Comparison of ENCODE assay signal across 28 cellular contexts in genomic region chr2:76455910-76456309, GRCh38.
"Had no signal": no experiment of that assay in that cellular context is flagged by ENCODE, and none has a peak within 500 bp of the region (broad histone marks: within the 10 kb centered on the region; RNA-seq: fewer than 3 reads in every experiment).

No MANE protein-coding gene starts in this region.

- H3K36me3 ChIP-seq: stomach, suprapubic skin, thoracic aorta, thyroid gland, tibial artery, tibial nerve, upper lobe of left lung, upper lobe of right lung, uterus, vagina had no signal

- H3K4me1 Mint-ChIP-seq: stimulated activated effector memory CD8-positive, alpha-beta T cell treated with anti-CD3 and anti-CD28 coated beads, Interleukin-12 subunit alpha, Interleukin-12 subunit beta, amount 100 ng/mL, for 72 hours; stimulated activated memory B cell treated with anti-CD40 and anti-IgM and Interleukin-4, amounts not matched to agents 10 μg/mL and 1 μg/mL and 100 μg/mL, for 72 hours; stimulated activated naive B cell treated with anti-CD40 and anti-IgM and Interleukin-4, amounts not matched to agents 10 μg/mL and 1 μg/mL and 100 μg/mL, for 72 hours; stimulated activated naive CD8-positive, alpha-beta T cell treated with anti-CD3 and anti-CD28 coated beads, Interleukin-15, amount 100 ng/mL, for 72 hours had no signal

- H3K4me3 Mint-ChIP-seq: stimulated activated effector memory CD8-positive, alpha-beta T cell treated with anti-CD3 and anti-CD28 coated beads, Interleukin-12 subunit alpha, Interleukin-12 subunit beta, amount 100 ng/mL, for 72 hours; stimulated activated memory B cell treated with anti-CD40 and anti-IgM and Interleukin-4, amounts not matched to agents 10 μg/mL and 1 μg/mL and 100 μg/mL, for 72 hours; stimulated activated naive B cell treated with anti-CD40 and anti-IgM and Interleukin-4, amounts not matched to agents 10 μg/mL and 1 μg/mL and 100 μg/mL, for 72 hours; stimulated activated naive CD8-positive, alpha-beta T cell treated with anti-CD3 and anti-CD28 coated beads, Interleukin-15, amount 100 ng/mL, for 72 hours; stimulated activated naive CD8-positive, alpha-beta T cell treated with anti-CD3 and anti-CD28 coated beads, Interleukin-15, Interleukin-2, amounts not matched to agents 100 ng/mL and 50 ng/mL, for 24 hours had no signal

- H3K27ac ChIP-seq: stomach, suprapubic skin, testis, thoracic aorta, thyroid gland, tibial artery, tibial nerve, upper lobe of left lung, upper lobe of right lung, uterus, vagina had no signal

- DNase-seq: stimulated activated CD4-positive, alpha-beta T cell treated with anti-CD3 and anti-CD28 coated beads, Interleukin-2, amount 100 ng/mL, for 24 hours; stimulated activated CD4-positive, alpha-beta T cell treated with anti-CD3 and anti-CD28 coated beads, Interleukin-2, amount 100 ng/mL, for 48 hours; stimulated activated CD4-positive, alpha-beta T cell treated with anti-CD3 and anti-CD28 coated beads, Interleukin-4, amount 100 ng/mL, for 1 hour; stimulated activated CD4-positive, alpha-beta T cell treated with anti-CD3 and anti-CD28 coated beads, Interleukin-4, amount 100 ng/mL, for 24 hours; stimulated activated CD4-positive, alpha-beta T cell treated with anti-CD3 and anti-CD28 coated beads, Interleukin-4, amount 100 ng/mL, for 4 hours; stimulated activated CD8-positive, alpha-beta memory T cell treated with anti-CD3 and anti-CD28 coated beads, Interleukin-4, amount 100 ng/mL, for 48 hours; stimulated activated naive B cell treated with anti-CD40 and anti-IgM and Interleukin-4, amounts not matched to agents 10 μg/mL and 1 μg/mL and 100 μg/mL, for 72 hours; stimulated activated naive CD4-positive, alpha-beta T cell; stimulated activated naive CD4-positive, alpha-beta T cell treated with Interleukin-2 at 50 U/mL for 16 hours; stimulated activated naive CD8-positive, alpha-beta T cell treated with anti-CD3 and anti-CD28 coated beads, Interleukin-15, amount 100 ng/mL, for 72 hours; stimulated activated naive CD8-positive, alpha-beta T cell treated with anti-CD3 and anti-CD28 coated beads, Interleukin-15, Interleukin-2, amounts not matched to agents 100 U/mL and 50 U/mL, for 24 hours; stomach; substantia nigra; testis; thyroid gland; tibial artery; trophoblast cell; upper lobe of left lung; upper lobe of right lung; uterus had no signal

- H3K4me3 ChIP-seq: stomach, suprapubic skin, testis, thoracic aorta, thyroid gland, tibial artery, tibial nerve, upper lobe of left lung, upper lobe of right lung, uterus, vagina had no signal

- FAIRE-seq: urothelium cell line had no signal

- H3K4me1 ChIP-seq: stomach, suprapubic skin, testis, thyroid gland, tibial artery, tibial nerve, upper lobe of left lung, upper lobe of right lung, uterus, vagina had no signal

- H3K9me3 ChIP-seq: stomach, suprapubic skin, testis, thoracic aorta, thyroid gland, tibial artery, tibial nerve, upper lobe of left lung, upper lobe of right lung, uterus, vagina had no signal

- H3K36me3 Mint-ChIP-seq: stimulated activated effector memory CD8-positive, alpha-beta T cell treated with anti-CD3 and anti-CD28 coated beads, Interleukin-12 subunit alpha, Interleukin-12 subunit beta, amount 100 ng/mL, for 72 hours; stimulated activated memory B cell treated with anti-CD40 and anti-IgM and Interleukin-4, amounts not matched to agents 10 μg/mL and 1 μg/mL and 100 μg/mL, for 72 hours; stimulated activated naive B cell treated with anti-CD40 and anti-IgM and Interleukin-4, amounts not matched to agents 10 μg/mL and 1 μg/mL and 100 μg/mL, for 72 hours had no signal

- H3K27ac Mint-ChIP-seq: stimulated activated effector memory CD8-positive, alpha-beta T cell treated with anti-CD3 and anti-CD28 coated beads, Interleukin-12 subunit alpha, Interleukin-12 subunit beta, amount 100 ng/mL, for 72 hours; stimulated activated memory B cell treated with anti-CD40 and anti-IgM and Interleukin-4, amounts not matched to agents 10 μg/mL and 1 μg/mL and 100 μg/mL, for 72 hours; stimulated activated naive B cell treated with anti-CD40 and anti-IgM and Interleukin-4, amounts not matched to agents 10 μg/mL and 1 μg/mL and 100 μg/mL, for 72 hours; stimulated activated naive CD8-positive, alpha-beta T cell treated with anti-CD3 and anti-CD28 coated beads, Interleukin-15, amount 100 ng/mL, for 72 hours; stimulated activated naive CD8-positive, alpha-beta T cell treated with anti-CD3 and anti-CD28 coated beads, Interleukin-15, Interleukin-2, amounts not matched to agents 100 ng/mL and 50 ng/mL, for 24 hours had no signal

- H3K27me3 ChIP-seq: stomach, suprapubic skin, testis, thyroid gland, tibial artery, tibial nerve, upper lobe of left lung, upper lobe of right lung, uterus, vagina had no signal

- H3K27me3 Mint-ChIP-seq: stimulated activated memory B cell treated with anti-CD40 and anti-IgM and Interleukin-4, amounts not matched to agents 10 μg/mL and 1 μg/mL and 100 μg/mL, for 72 hours; stimulated activated naive B cell treated with anti-CD40 and anti-IgM and Interleukin-4, amounts not matched to agents 10 μg/mL and 1 μg/mL and 100 μg/mL, for 72 hours; stimulated activated naive CD8-positive, alpha-beta T cell treated with anti-CD3 and anti-CD28 coated beads, Interleukin-15, amount 100 ng/mL, for 72 hours; stimulated activated naive CD8-positive, alpha-beta T cell treated with anti-CD3 and anti-CD28 coated beads, Interleukin-15, Interleukin-2, amounts not matched to agents 100 ng/mL and 50 ng/mL, for 24 hours had no signal

- ATAC-seq: stimulated activated effector memory CD8-positive, alpha-beta T cell treated with anti-CD3 and anti-CD28 coated beads, Interleukin-12 subunit alpha, Interleukin-12 subunit beta, amount 100 ng/mL, for 72 hours; stimulated activated naive B cell treated with anti-CD40 and anti-IgM and Interleukin-4, amounts not matched to agents 10 μg/mL and 1 μg/mL and 100 μg/mL, for 72 hours; stimulated activated naive CD8-positive, alpha-beta T cell treated with anti-CD3 and anti-CD28 coated beads, Interleukin-15, amount 100 ng/mL, for 72 hours; stimulated activated naive CD8-positive, alpha-beta T cell treated with anti-CD3 and anti-CD28 coated beads, Interleukin-15, Interleukin-2, amounts not matched to agents 100 U/mL and 50 U/mL, for 24 hours; upper lobe of right lung had no signal
